ENCODE assay signal across 25 cellular contexts in the genomic region with DNA sequence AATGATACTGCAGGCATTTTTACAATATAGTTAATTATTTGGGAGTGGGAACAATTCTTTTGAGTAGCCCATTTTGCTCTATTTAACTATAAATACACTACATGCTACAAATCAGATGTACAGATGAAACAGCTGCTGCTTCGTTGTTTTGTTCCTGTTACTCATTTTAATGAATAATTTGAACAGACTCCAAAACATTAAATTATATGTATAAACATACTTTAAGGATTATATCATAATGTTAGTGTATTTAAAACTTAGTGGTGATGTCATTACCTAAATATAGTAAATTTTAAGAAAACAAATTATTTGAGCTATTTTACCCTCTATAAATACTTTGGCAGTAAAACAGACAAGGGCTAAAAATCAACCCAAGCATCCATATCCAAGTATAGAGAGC.
DNase-seq lines count a peak whose midpoint lies in the region; ATAC-seq, FAIRE-seq and TF ChIP-seq lines count a peak whose summit lies in the region.
"Had no signal": no experiment of that assay in that cellular context is flagged by ENCODE, and none has a peak within 500 bp of the region (broad histone marks: within the 10 kb centered on the region; RNA-seq: fewer than 3 reads in every experiment).

No MANE protein-coding gene starts in this region.

- TF ChIP-seq CTCF in SK-N-SH (IDR thresholded peaks at IDR 0.05) (no peak), endothelial cell of umbilical vein (IDR thresholded peaks at IDR 0.05; ENCODE audit: extremely low read depth in 1 of 2, insufficient read depth in 1 of 2, low read depth in 1 of 2, low read length in 2 of 2) (no peak), pancreas (IDR thresholded peaks at IDR 0.05) (no peak), mammary epithelial cell (conservative IDR thresholded peaks at IDR 0.05 in 1 of 2, IDR thresholded peaks at IDR 0.05 in 1 of 2; ENCODE audit: extremely low read depth in 1 of 2, insufficient read depth in 1 of 2, low read depth in 1 of 2, low read length in 2 of 2) (no peak)

- H2AFZ ChIP-seq in SK-N-SH (ENCODE audit: low read depth) (no peak overlapping the region), endothelial cell of umbilical vein (ENCODE audit: low read depth, low read length) (no peak overlapping the region), mammary epithelial cell (ENCODE audit: low read depth, low read length) (no peak overlapping the region)

- H3K79me2 ChIP-seq in SK-N-SH (ENCODE audit: insufficient read depth) (peaks cover 14% of the 10 kb centered on the region), endothelial cell of umbilical vein (ENCODE audit: control insufficient read depth, insufficient read depth, low read length) (no peaks in the 10 kb centered on the region), mammary epithelial cell (ENCODE audit: insufficient read depth, low read length) (peaks cover 20% of the 10 kb centered on the region)

- no peaks in the 10 kb centered on the region for H3K9me3 Mint-ChIP-seq in CD8-positive, alpha-beta memory T cell
- H3K9me3 Mint-ChIP-seq: activated naive CD4-positive, alpha-beta T cell treated with anti-CD3 and anti-CD28 coated beads, Interleukin-2, amount 50 U/mL, for 24 hours; activated T-cell treated with anti-CD3 and anti-CD28 coated beads, Interleukin-2, amount 50 U/mL, for 4 hours had no signal

- intact Hi-C loops in endothelial cell of umbilical vein (cut with micrococcal nuclease) (no loop called here), pancreas (cut with DNase I) (no loop called here), mammary epithelial cell (cut with micrococcal nuclease) (no loop called here)

- WGBS in SK-N-SH (ENCODE audit: low lambda C conversion rate): 18% methylated on average over 1 of the region's 1 CpG
- WGBS in pancreas, 2 donors: 55 to 73% methylated on average over 1 of the region's 1 CpG
- 13% methylated on average over 1 of the region's 1 CpG for WGBS in mammary epithelial cell (ENCODE audit: low coverage, missing lambda C conversion rate)

- no peaks in the 10 kb centered on the region for H3K36me3 Mint-ChIP-seq in CD8-positive, alpha-beta memory T cell
- H3K36me3 Mint-ChIP-seq: activated naive CD4-positive, alpha-beta T cell treated with anti-CD3 and anti-CD28 coated beads, Interleukin-2, amount 50 U/mL, for 24 hours; CD4-positive, CD25-positive, alpha-beta regulatory T cell had no signal

- no peaks in the 10 kb centered on the region for H3K9me1 ChIP-seq in endothelial cell of umbilical vein (replicated peaks; ENCODE audit: control insufficient read depth, extremely low read depth, insufficient read depth, low read length)

- peak overlapping the region; percentile 30 for H3K4me2 ChIP-seq in SK-N-SH
- H3K4me2 ChIP-seq in endothelial cell of umbilical vein (ENCODE audit: insufficient read depth, low read length): no peak overlapping the region
- H3K4me2 ChIP-seq in mammary epithelial cell (ENCODE audit: insufficient read depth, low read depth, low read length): no peak overlapping the region

- no peak for TF ChIP-seq POLR2A in endothelial cell of umbilical vein (IDR thresholded peaks at IDR 0.05; ENCODE audit: low read depth, low read length)

- CTCF ChIA-PET in SK-N-SH (lab: Yijun Ruan, JAX) (interaction anchor here (1.1 to 1.5 kb wide), 3 partner anchors 10 to 46 kb away, joined by 3 to 6 read pairs (median 3); no protein-coding TSS in a partner anchor), endothelial cell of umbilical vein (lab: Charles Lee) (interaction anchor here (0.8 to 4.0 kb wide), 12 partner anchors 10 to 195 kb away, joined by 3 to 23 read pairs (median 4); partner anchors contain the start of gene GAB1), mammary epithelial cell (lab: Charles Lee; ENCODE audit: low non-redundant PET) (no interaction called here)
- CTCF ChIA-PET in CD8-positive, alpha-beta memory T cell (lab: Charles Lee): interaction anchor here (1.1 to 1.5 kb wide), 2 partner anchors 15 to 36 kb away, joined by 3 read pairs; no protein-coding TSS in a partner anchor

- peaks cover 20% of the 10 kb centered on the region for H3F3A ChIP-seq in SK-N-SH (replicated peaks; ENCODE audit: insufficient read depth)

- FAIRE-seq in endothelial cell of umbilical vein (lab: Jason Lieb, UNC) (no peak), pancreas (lab: Jason Lieb, UNC) (peak; percentile 51), urothelium cell line (lab: Jason Lieb, UNC) (no peak)
- FAIRE-seq: keratinocyte had no signal

- TF ChIP-seq EP300 in SK-N-SH (IDR thresholded peaks at IDR 0.05; ENCODE audit: borderline replicate concordance in 1 of 2, low read depth in 1 of 2, low read length in 1 of 2): no peak

- H3K9me3 ChIP-seq in SK-N-SH (no peaks in the 10 kb centered on the region), endothelial cell of umbilical vein (replicated peaks; ENCODE audit: control insufficient read depth, insufficient read depth, low read length) (no peaks in the 10 kb centered on the region), pancreas (no peaks in the 10 kb centered on the region), mammary epithelial cell (replicated peaks; ENCODE audit: insufficient read depth, low read length) (no peaks in the 10 kb centered on the region)
- no peaks in the 10 kb centered on the region for H3K9me3 ChIP-seq in CD8-positive, alpha-beta memory T cell (ENCODE audit: low read length)
- H3K9me3 ChIP-seq: prostate gland, SJCRH30 had no signal

- DNase-seq in EH (ENCODE audit: low read depth) (peak; percentile 80), SK-N-SH (no peak), endothelial cell of umbilical vein (ENCODE audit: low read depth, low spot score) (peak; percentile 68), pancreas (no peak), mammary epithelial cell (no peak), urothelium cell line (ENCODE audit: low spot score) (no peak), ureter (ENCODE audit: low spot score) (no peak)
- no peak for DNase-seq in CD8-positive, alpha-beta memory T cell
- DNase-seq: ACHN; activated CD4-positive, CD25-positive, alpha-beta regulatory T cell; activated T-cell treated with anti-CD3 and anti-CD28 coated beads, Interleukin-2, amount 50 U/mL, for 4 hours; brain microvascular endothelial cell; CD4-positive, CD25-positive, alpha-beta regulatory T cell; DMS153; H7; hypothalamus; NCI-H1436; NCI-H2171; NCI-H69; SJCRH30; stimulated activated CD4-positive, alpha-beta T cell treated with anti-CD3 and anti-CD28 coated beads, Interleukin-12 subunit alpha, Interleukin-12 subunit beta, amount 100 ng/mL, for 4 hours; T-helper 9 cell had no signal

- POLR2A ChIA-PET in SK-N-SH (lab: Yijun Ruan, JAX): no interaction called here
- POLR2A ChIA-PET in endothelial cell of umbilical vein (lab: Charles Lee): no interaction called here
- POLR2A ChIA-PET in CD8-positive, alpha-beta memory T cell (lab: Charles Lee): no interaction called here

- no peak overlapping the region for H3K4me3 Mint-ChIP-seq in CD8-positive, alpha-beta memory T cell
- H3K4me3 Mint-ChIP-seq: activated naive CD4-positive, alpha-beta T cell treated with anti-CD3 and anti-CD28 coated beads, Interleukin-2, amount 50 U/mL, for 24 hours; activated T-cell treated with anti-CD3 and anti-CD28 coated beads, Interleukin-2, amount 50 U/mL, for 4 hours; CD4-positive, CD25-positive, alpha-beta regulatory T cell had no signal

- H3K4me1 Mint-ChIP-seq in CD8-positive, alpha-beta memory T cell: peaks cover 2 to 5% (median 5%) of the 10 kb centered on the region in 3 donors
- H3K4me1 Mint-ChIP-seq: activated naive CD4-positive, alpha-beta T cell treated with anti-CD3 and anti-CD28 coated beads, Interleukin-2, amount 50 U/mL, for 24 hours; CD4-positive, CD25-positive, alpha-beta regulatory T cell had no signal

- in situ Hi-C loops in mammary epithelial cell (cut with MboI; ENCODE audit: low sequenced_read_pairs in 2 of 2): no loop called here

- H3K4me3 ChIP-seq in SK-N-SH (ENCODE audit: low read depth in 2 of 2, low read length in 1 of 2) (no peak overlapping the region), endothelial cell of umbilical vein (replicated peaks in 1 of 3; ENCODE audit: insufficient read depth in 1 of 3, low read depth in 1 of 3, low read length in 3 of 3) (no peak overlapping the region), pancreas (no peak overlapping the region), mammary epithelial cell (replicated peaks in 1 of 3; ENCODE audit: insufficient read depth in 1 of 3, low read depth in 2 of 3, low read length in 3 of 3) (no peak overlapping the region)
- H3K4me3 ChIP-seq in CD8-positive, alpha-beta memory T cell (ENCODE audit: low read length): no peak overlapping the region
- H3K4me3 ChIP-seq: prostate gland, SJCRH30 had no signal

- H4K20me1 ChIP-seq in SK-N-SH (ENCODE audit: insufficient read depth) (no peaks in the 10 kb centered on the region), endothelial cell of umbilical vein (replicated peaks; ENCODE audit: control insufficient read depth, extremely low read depth, insufficient read depth, low read length) (peaks cover 2% of the 10 kb centered on the region), mammary epithelial cell (ENCODE audit: insufficient read depth, low read length) (no peaks in the 10 kb centered on the region)

- H3K9me2 ChIP-seq in SK-N-SH: no peaks in the 10 kb centered on the region

- no peak for ATAC-seq in pancreas
- ATAC-seq: activated T-cell treated with anti-CD3 and anti-CD28 coated beads, Interleukin-2, amount 50 U/mL, for 4 hours had no signal

- peaks cover 0 to 3% of the 10 kb centered on the region in 2 experiments for H3K36me3 ChIP-seq in SK-N-SH (replicated peaks in 1 of 2; ENCODE audit: control insufficient read depth in 1 of 2, insufficient read depth in 2 of 2, low read length in 1 of 2)
- H3K36me3 ChIP-seq in endothelial cell of umbilical vein (ENCODE audit: control insufficient read depth in 2 of 2, extremely low read depth in 1 of 2, insufficient read depth in 2 of 2, low read length in 2 of 2): no peaks in the 10 kb centered on the region
- H3K36me3 ChIP-seq in pancreas: no peaks in the 10 kb centered on the region
- H3K36me3 ChIP-seq in mammary epithelial cell (ENCODE audit: insufficient read depth, low read length): no peaks in the 10 kb centered on the region
- no peaks in the 10 kb centered on the region for H3K36me3 ChIP-seq in CD8-positive, alpha-beta memory T cell (ENCODE audit: insufficient read depth, low read length)
- H3K36me3 ChIP-seq: brain microvascular endothelial cell, prostate gland, SJCRH30 had no signal

- H3K27ac ChIP-seq in SK-N-SH (ENCODE audit: low read depth in 2 of 2, low read length in 1 of 2) (peak overlapping the region in 1 of 2 experiments; percentile 80; a peak in 2 of 4 replicates), endothelial cell of umbilical vein (ENCODE audit: insufficient read depth, low read depth, low read length) (no peak overlapping the region), pancreas (no peak overlapping the region), mammary epithelial cell (ENCODE audit: insufficient read depth, low read depth, low read length) (no peak overlapping the region)
- no peak overlapping the region for H3K27ac ChIP-seq in CD8-positive, alpha-beta memory T cell (ENCODE audit: low read depth, low read length)
- H3K27ac ChIP-seq: brain microvascular endothelial cell, prostate gland, SJCRH30 had no signal

- BruUV-seq in endothelial cell of umbilical vein (replicated peaks; lab: Mats Ljungman, UMichigan) (no TSS peak), mammary epithelial cell (replicated peaks; lab: Mats Ljungman, UMichigan) (no TSS peak)

- H3K27me3 ChIP-seq in SK-N-SH (ENCODE audit: insufficient read depth): no peaks in the 10 kb centered on the region
- no peaks in the 10 kb centered on the region for H3K27me3 ChIP-seq in endothelial cell of umbilical vein (ENCODE audit: control insufficient read depth in 2 of 2, insufficient read depth in 2 of 2, low read length in 2 of 2)
- no peaks in the 10 kb centered on the region for H3K27me3 ChIP-seq in pancreas
- H3K27me3 ChIP-seq in mammary epithelial cell (ENCODE audit: insufficient read depth, low read length): no peaks in the 10 kb centered on the region
- H3K27me3 ChIP-seq in CD8-positive, alpha-beta memory T cell (ENCODE audit: insufficient read depth, low read length, poor library complexity, severe bottlenecking): no peaks in the 10 kb centered on the region
- H3K27me3 ChIP-seq: brain microvascular endothelial cell, SJCRH30 had no signal

- peaks cover 6 to 13% of the 10 kb centered on the region in 2 experiments; a peak in 3 of 4 replicates for H3K4me1 ChIP-seq in SK-N-SH (ENCODE audit: control insufficient read depth in 1 of 2, insufficient read depth in 2 of 2, low read depth in 1 of 2, low read length in 1 of 2)
- H3K4me1 ChIP-seq in endothelial cell of umbilical vein (ENCODE audit: control insufficient read depth, extremely low read depth, insufficient read depth, low read length): peaks cover 13% of the 10 kb centered on the region
- H3K4me1 ChIP-seq in pancreas: peaks cover 0 to 8% (median 7%) of the 10 kb centered on the region in 3 donors
- no peaks in the 10 kb centered on the region for H3K4me1 ChIP-seq in mammary epithelial cell (ENCODE audit: insufficient read depth, low read length)
- H3K4me1 ChIP-seq in CD8-positive, alpha-beta memory T cell (ENCODE audit: insufficient read depth, low read length): no peaks in the 10 kb centered on the region
- H3K4me1 ChIP-seq: prostate gland, SJCRH30 had no signal

- no peak for TF ChIP-seq RAD21 in SK-N-SH (IDR thresholded peaks at IDR 0.05; ENCODE audit: low read length)

- no peak overlapping the region for H3K9ac ChIP-seq in SK-N-SH
- H3K9ac ChIP-seq in endothelial cell of umbilical vein (replicated peaks; ENCODE audit: extremely low read depth, insufficient read depth, low read length): no peak overlapping the region
- H3K9ac ChIP-seq in mammary epithelial cell (ENCODE audit: insufficient read depth, low read length): no peak overlapping the region

- dilution Hi-C loops in endothelial cell of umbilical vein (cut with MboI; ENCODE audit: extremely low pct_ligation_motif_present, low sequenced_read_pairs) (no loop called here), mammary epithelial cell (cut with HindIII; ENCODE audit: low sequenced_read_pairs) (no loop called here)

- H3K27ac Mint-ChIP-seq in CD8-positive, alpha-beta memory T cell: no peak overlapping the region
- H3K27ac Mint-ChIP-seq: activated naive CD4-positive, alpha-beta T cell treated with anti-CD3 and anti-CD28 coated beads, Interleukin-2, amount 50 U/mL, for 24 hours; CD4-positive, CD25-positive, alpha-beta regulatory T cell had no signal

- H3K27me3 Mint-ChIP-seq in CD8-positive, alpha-beta memory T cell: peaks cover 0 to 25% of the 10 kb centered on the region in 2 donors
- H3K27me3 Mint-ChIP-seq: CD4-positive, CD25-positive, alpha-beta regulatory T cell had no signal

Comparison
In these comparisons a context has a peak if more than half of its experiments do, and no peak if none do; other contexts are left out.
1. DNase-seq: peak in EH (single experiment) and endothelial cell of umbilical vein (single experiment); none in SK-N-SH (single experiment), pancreas (0 of 6), mammary epithelial cell (single experiment), CD8-positive, alpha-beta memory T cell (0 of 5), urothelium cell line (single experiment) and ureter (single experiment).